11 cellular contexts compared by ENCODE assay signal in the genomic region with DNA sequence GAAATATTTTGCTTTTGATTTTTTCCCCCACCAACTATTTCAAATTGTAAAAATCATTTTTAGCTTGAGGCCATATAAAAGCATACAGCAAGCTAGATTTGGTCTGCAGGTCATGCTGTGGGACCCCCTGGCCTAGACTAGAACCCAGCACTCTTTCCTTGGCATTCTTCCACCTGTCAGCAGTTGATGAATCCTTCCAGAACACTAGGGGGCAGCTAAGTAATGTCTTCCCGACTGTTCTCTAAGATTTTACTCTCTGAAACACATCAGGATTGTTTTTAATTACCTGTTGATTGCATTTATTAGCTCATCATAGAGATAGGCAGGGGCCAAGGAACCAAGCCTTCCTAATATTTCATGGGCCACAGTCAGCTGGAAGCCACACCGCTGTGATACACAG.
DNase-seq lines count a peak whose midpoint lies in the region; ATAC-seq and TF ChIP-seq lines count a peak whose summit lies in the region.
"Had no signal": no experiment of that assay in that cellular context is flagged by ENCODE, and none has a peak within 500 bp of the region (broad histone marks: within the 10 kb centered on the region; RNA-seq: fewer than 3 reads in every experiment).

No MANE protein-coding gene starts in this region.

- TF ChIP-seq CTCF in AG10803 (conservative IDR thresholded peaks at IDR 0.05; ENCODE audit: low read length) (peak; percentile 51), GM13976 (IDR thresholded peaks at IDR 0.05; ENCODE audit: borderline replicate concordance, control extremely low read depth, extremely low read depth, insufficient read depth, missing control alignments) (peak; percentile 7), SK-N-SH (IDR thresholded peaks at IDR 0.05) (peak; percentile 44), hepatocyte (IDR thresholded peaks at IDR 0.05; ENCODE audit: poor library complexity) (peak; percentile 9), upper lobe of left lung (IDR thresholded peaks at IDR 0.05) (no peak)

- DNase-seq in AG10803 (ENCODE audit: low read depth) = peak; percentile 13
- no peak for DNase-seq in GM13976 (ENCODE audit: low spot score)
- DNase-seq in SK-N-SH = no peak
- DNase-seq in hepatocyte (ENCODE audit: low spot score) = no peak
- no peak for DNase-seq in NCI-H2196 treated with DMSO at 0.1 percent for 48 hours (lab: John Stamatoyannopoulos, UW; ENCODE audit: unreplicated experiment)
- DNase-seq in upper lobe of left lung = no peak
- DNase-seq in left lobe of liver (ENCODE audit: low spot score) = no peak
- DNase-seq: activated CD4-positive, alpha-beta T cell treated with anti-CD3 and anti-CD28 coated beads, Interleukin-2, amount 10 ng/mL, durations not matched to agents 7 days and 5 days; stimulated activated CD4-positive, alpha-beta T cell treated with anti-CD3 and anti-CD28 coated beads, Interleukin-4, amount 100 ng/mL, for 4 hours; tibial artery had no signal

- no peaks in the 10 kb centered on the region for H3K79me2 ChIP-seq in SK-N-SH (ENCODE audit: insufficient read depth)
- H3K79me2 ChIP-seq in hepatocyte = no peaks in the 10 kb centered on the region

- H3F3A ChIP-seq in SK-N-SH (replicated peaks; ENCODE audit: insufficient read depth) = no peaks in the 10 kb centered on the region

- peaks cover 0 to 40% of the 10 kb centered on the region in 2 experiments; a peak in 2 of 4 replicates for H3K4me1 ChIP-seq in SK-N-SH (ENCODE audit: control insufficient read depth in 1 of 2, insufficient read depth in 2 of 2, low read depth in 1 of 2, low read length in 1 of 2)
- peaks cover 8% of the 10 kb centered on the region for H3K4me1 ChIP-seq in hepatocyte (ENCODE audit: insufficient read depth)
- H3K4me1 ChIP-seq in upper lobe of left lung = peaks cover 0 to 4% (median 0%) of the 10 kb centered on the region in 4 donors
- H3K4me1 ChIP-seq: tibial artery had no signal

- H4K20me1 ChIP-seq in SK-N-SH (ENCODE audit: insufficient read depth) = no peaks in the 10 kb centered on the region
- no peaks in the 10 kb centered on the region for H4K20me1 ChIP-seq in hepatocyte (ENCODE audit: insufficient read depth, poor library complexity, severe bottlenecking)

- 24% methylated on average over 2 of the region's 2 CpGs for WGBS in SK-N-SH (ENCODE audit: low lambda C conversion rate)
- WGBS in hepatocyte (ENCODE audit: low lambda C conversion rate, missing lambda C conversion rate) = 42% methylated on average over 2 of the region's 2 CpGs
- WGBS in upper lobe of left lung, 2 donors = 47 to 61% methylated on average over 2 of the region's 2 CpGs

- CTCF ChIA-PET in SK-N-SH (lab: Yijun Ruan, JAX) = interaction anchor here (0.6 to 4.3 kb wide), 13 partner anchors 9 to 294 kb away, joined by 3 to 27 read pairs (median 5); partner anchors contain the start of gene CACNA1D

- H3K4me2 ChIP-seq in SK-N-SH (no peak overlapping the region), hepatocyte (no peak overlapping the region)

- no peaks in the 10 kb centered on the region; the same call in 1 of the 2 replicates for H3K27me3 ChIP-seq in SK-N-SH (ENCODE audit: insufficient read depth)
- H3K27me3 ChIP-seq in hepatocyte = no peaks in the 10 kb centered on the region
- H3K27me3 ChIP-seq in upper lobe of left lung = no peaks in the 10 kb centered on the region

- no peak overlapping the region for H3K4me3 ChIP-seq in AG10803 (ENCODE audit: low read length)
- H3K4me3 ChIP-seq in SK-N-SH (ENCODE audit: low read depth in 2 of 2, low read length in 1 of 2) = no peak overlapping the region
- no peak overlapping the region for H3K4me3 ChIP-seq in hepatocyte
- H3K4me3 ChIP-seq in upper lobe of left lung = no peak overlapping the region
- H3K4me3 ChIP-seq: tibial artery had no signal

- H2AFZ ChIP-seq in SK-N-SH (ENCODE audit: low read depth) = no peak overlapping the region
- no peak overlapping the region for H2AFZ ChIP-seq in hepatocyte

- no peak overlapping the region for H3K9ac ChIP-seq in SK-N-SH

- in situ Hi-C loops in GM13976 (cut with MboI; ENCODE audit: low sequenced_read_pairs, unreplicated experiment) = no loop called here

- peak; percentile 62 for TF ChIP-seq RAD21 in SK-N-SH (IDR thresholded peaks at IDR 0.05; ENCODE audit: low read length)

- ATAC-seq in upper lobe of left lung (ENCODE audit: low FRiP score in 2 of 2) (no peak), left lobe of liver (no peak), GM19455 (IDR thresholded peaks at IDR 0.05; ENCODE audit: unreplicated experiment) (no peak)

- POLR2A ChIA-PET in SK-N-SH (lab: Yijun Ruan, JAX) = no interaction called here

- H3K27ac ChIP-seq in SK-N-SH (ENCODE audit: low read depth in 2 of 2, low read length in 1 of 2) = no peak overlapping the region; a peak in 1 of 4 replicates
- no peak overlapping the region for H3K27ac ChIP-seq in hepatocyte
- no peak overlapping the region for H3K27ac ChIP-seq in upper lobe of left lung
- H3K27ac ChIP-seq: tibial artery had no signal

- H3K36me3 ChIP-seq in SK-N-SH (replicated peaks in 1 of 2; ENCODE audit: control insufficient read depth in 1 of 2, insufficient read depth in 2 of 2, low read length in 1 of 2) (no peaks in the 10 kb centered on the region), hepatocyte (replicated peaks; ENCODE audit: insufficient read depth, low read depth) (no peaks in the 10 kb centered on the region), upper lobe of left lung (no peaks in the 10 kb centered on the region)
- H3K36me3 ChIP-seq: tibial artery had no signal

- H3K9me2 ChIP-seq in SK-N-SH (no peaks in the 10 kb centered on the region), hepatocyte (replicated peaks; ENCODE audit: insufficient read depth) (no peaks in the 10 kb centered on the region)

- no peaks in the 10 kb centered on the region for H3K9me3 ChIP-seq in SK-N-SH
- H3K9me3 ChIP-seq in hepatocyte (ENCODE audit: low read depth) = no peaks in the 10 kb centered on the region
- no peaks in the 10 kb centered on the region for H3K9me3 ChIP-seq in upper lobe of left lung
- H3K9me3 ChIP-seq: tibial artery had no signal

- TF ChIP-seq POLR2A in upper lobe of left lung (IDR thresholded peaks at IDR 0.05) = no peak

- no peak for TF ChIP-seq EP300 in SK-N-SH (IDR thresholded peaks at IDR 0.05; ENCODE audit: borderline replicate concordance in 1 of 2, low read depth in 1 of 2, low read length in 1 of 2)
- no peak for TF ChIP-seq EP300 in upper lobe of left lung (IDR thresholded peaks at IDR 0.05)

TF ChIP-seq in SK-N-SH, 30 proteins besides CTCF, POLR2A, EP300 and RAD21:
- TF ChIP-seq TEAD4 (IDR thresholded peaks at IDR 0.05; ENCODE audit: borderline replicate concordance, insufficient read depth) (no peak), RCOR1 (IDR thresholded peaks at IDR 0.05; ENCODE audit: low read length) (no peak), SMC3 (IDR thresholded peaks at IDR 0.05; ENCODE audit: low read depth, low read length) (peak; percentile 39), EZH2phosphoT487 (IDR thresholded peaks at IDR 0.05; ENCODE audit: borderline replicate concordance, low read depth) (no peak)

Comparison
In these comparisons a context has a peak if more than half of its experiments do, and no peak if none do; other contexts are left out.
1. CTCF ChIP-seq: peak in AG10803 (single experiment), GM13976 (single experiment), SK-N-SH (single experiment) and hepatocyte (single experiment); none in upper lobe of left lung (0 of 6).